Comparison of ENCODE assay signal across 10 cellular contexts in genomic region chr1:70504176-70504820, GRCh38.
DNase-seq lines count a peak whose midpoint lies in the region; ATAC-seq, FAIRE-seq and TF ChIP-seq lines count a peak whose summit lies in the region.
"Had no signal": no experiment of that assay in that cellular context is flagged by ENCODE, and none has a peak within 500 bp of the region (broad histone marks: within the 10 kb centered on the region; RNA-seq: fewer than 3 reads in every experiment).

No MANE protein-coding gene starts in this region.

- H3K79me2 ChIP-seq in OCI-LY7 (ENCODE audit: insufficient read depth, low read depth, low read length), result no peaks in the 10 kb centered on the region

- H3K36me3 ChIP-seq in OCI-LY7 (ENCODE audit: insufficient read depth, low read length) (no peaks in the 10 kb centered on the region), tibial nerve (no peaks in the 10 kb centered on the region)

- no peak overlapping the region for H2AFZ ChIP-seq in OCI-LY7 (ENCODE audit: low read length)

- POLR2A ChIA-PET in OCI-LY7 (lab: Charles Lee), result interaction anchor here (0.7 kb wide), 1 partner anchor 1002 kb away, joined by 3 read pairs; no protein-coding TSS in a partner anchor

- CTCF ChIA-PET in activated CD8-positive, alpha-beta memory T cell treated with anti-CD3 and anti-CD28 coated beads, Interleukin-2, amount 10 ng/mL, durations not matched to agents 7 days and 5 days (lab: Charles Lee), result no interaction called here
- CTCF ChIA-PET in OCI-LY7 (lab: Charles Lee; ENCODE audit: unreplicated experiment), result no interaction called here

- H3K27ac ChIP-seq in OCI-LY7 (ENCODE audit: low read depth, low read length, poor library complexity, severe bottlenecking) (no peak overlapping the region), tibial nerve (no peak overlapping the region)
- H3K27ac ChIP-seq: SK-N-MC had no signal

- H3K4me3 ChIP-seq in OCI-LY7 (ENCODE audit: low read depth, low read length, poor library complexity, severe bottlenecking) (no peak overlapping the region), tibial nerve (no peak overlapping the region)
- H3K4me3 ChIP-seq: SK-N-MC had no signal

- BruUV-seq in OCI-LY7 (replicated peaks; lab: Mats Ljungman, UMichigan), result no TSS peak

- no peaks in the 10 kb centered on the region for H3K9me3 Mint-ChIP-seq in activated CD8-positive, alpha-beta memory T cell treated with anti-CD3 and anti-CD28 coated beads, Interleukin-2, amount 10 ng/mL, durations not matched to agents 7 days and 5 days (ENCODE audit: low read depth)
- H3K9me3 Mint-ChIP-seq in glutamatergic neuron (ENCODE audit: unreplicated experiment), result no peaks in the 10 kb centered on the region
- H3K9me3 Mint-ChIP-seq: CD4-positive, CD25-positive, alpha-beta regulatory T cell had no signal

- H3K4me2 ChIP-seq in OCI-LY7 (ENCODE audit: low read length), result no peak overlapping the region

- no peaks in the 10 kb centered on the region for H3K4me1 ChIP-seq in OCI-LY7 (ENCODE audit: insufficient read depth, low read length, poor library complexity, severe bottlenecking)
- H3K4me1 ChIP-seq in tibial nerve, result peaks cover 0 to 8% (median 2%) of the 10 kb centered on the region in 4 donors

- no peak overlapping the region for H3K27ac Mint-ChIP-seq in activated CD8-positive, alpha-beta memory T cell treated with anti-CD3 and anti-CD28 coated beads, Interleukin-2, amount 10 ng/mL, durations not matched to agents 7 days and 5 days
- H3K27ac Mint-ChIP-seq in glutamatergic neuron (ENCODE audit: unreplicated experiment), result no peak overlapping the region
- H3K27ac Mint-ChIP-seq: CD4-positive, CD25-positive, alpha-beta regulatory T cell had no signal

- 86 to 87% methylated on average over 7 of the region's 7 CpGs for WGBS in tibial nerve, 2 donors

- H3K9me2 ChIP-seq in OCI-LY7 (ENCODE audit: insufficient read depth, low read length), result no peaks in the 10 kb centered on the region

- no peaks in the 10 kb centered on the region for H3K36me3 Mint-ChIP-seq in activated CD8-positive, alpha-beta memory T cell treated with anti-CD3 and anti-CD28 coated beads, Interleukin-2, amount 10 ng/mL, durations not matched to agents 7 days and 5 days
- H3K36me3 Mint-ChIP-seq in glutamatergic neuron (ENCODE audit: unreplicated experiment), result no peaks in the 10 kb centered on the region
- H3K36me3 Mint-ChIP-seq: CD4-positive, CD25-positive, alpha-beta regulatory T cell had no signal

- no peaks in the 10 kb centered on the region for H4K20me1 ChIP-seq in OCI-LY7 (ENCODE audit: insufficient read depth, low read length)

- TF ChIP-seq CTCF in OCI-LY7 (conservative IDR thresholded peaks at IDR 0.05; ENCODE audit: low read length) (no peak), tibial nerve (IDR thresholded peaks at IDR 0.05) (no peak), glutamatergic neuron (IDR thresholded peaks at IDR 0.05; ENCODE audit: partially characterized antibody, unreplicated experiment) (no peak)

- H3K9me3 ChIP-seq in OCI-LY7 (ENCODE audit: low read length) (no peaks in the 10 kb centered on the region), tibial nerve (no peaks in the 10 kb centered on the region)

- TF ChIP-seq POLR2A in tibial nerve (IDR thresholded peaks at IDR 0.05), result no peak

- DNase-seq in activated CD8-positive, alpha-beta memory T cell treated with anti-CD3 and anti-CD28 coated beads, Interleukin-2, amount 10 ng/mL, durations not matched to agents 7 days and 5 days, result peak; percentile 55
- DNase-seq in activated CD8-positive, alpha-beta memory T cell treated with anti-CD3 and anti-CD28 coated beads, Interleukin-2, amount 50 U/mL, for 4 hours, result no peak
- DNase-seq in RCC 7860 (ENCODE audit: low spot score) (peak; percentile 70), OCI-LY7 (ENCODE audit: low spot score) (no peak), tibial nerve (ENCODE audit: low spot score in 2 of 2) (no peak), glutamatergic neuron (no peak)
- no peak for DNase-seq in stimulated activated naive CD8-positive, alpha-beta T cell treated with anti-CD3 and anti-CD28 coated beads, Interleukin-15, Interleukin-2, amounts not matched to agents 100 U/mL and 50 U/mL, for 24 hours

- no peak for TF ChIP-seq EP300 in tibial nerve (IDR thresholded peaks at IDR 0.05)

- peaks cover 11% of the 10 kb centered on the region for H3K4me1 Mint-ChIP-seq in activated CD8-positive, alpha-beta memory T cell treated with anti-CD3 and anti-CD28 coated beads, Interleukin-2, amount 10 ng/mL, durations not matched to agents 7 days and 5 days
- no peaks in the 10 kb centered on the region for H3K4me1 Mint-ChIP-seq in glutamatergic neuron (ENCODE audit: low read depth, unreplicated experiment)
- H3K4me1 Mint-ChIP-seq: CD4-positive, CD25-positive, alpha-beta regulatory T cell had no signal

- ATAC-seq in activated CD8-positive, alpha-beta memory T cell treated with anti-CD3 and anti-CD28 coated beads, Interleukin-2, amount 10 ng/mL, durations not matched to agents 7 days and 5 days, result peak; percentile 83
- peak; percentile 98 for ATAC-seq in HG02759 (IDR thresholded peaks at IDR 0.05; ENCODE audit: unreplicated experiment)
- ATAC-seq in stimulated activated naive CD8-positive, alpha-beta T cell treated with anti-CD3 and anti-CD28 coated beads, Interleukin-15, Interleukin-2, amounts not matched to agents 100 U/mL and 50 U/mL, for 24 hours, result peak; percentile 69

- H3K27me3 Mint-ChIP-seq in activated CD8-positive, alpha-beta memory T cell treated with anti-CD3 and anti-CD28 coated beads, Interleukin-2, amount 10 ng/mL, durations not matched to agents 7 days and 5 days, result peaks cover 28% of the 10 kb centered on the region
- H3K27me3 Mint-ChIP-seq in glutamatergic neuron (ENCODE audit: unreplicated experiment), result no peaks in the 10 kb centered on the region

- no peaks in the 10 kb centered on the region for H3K27me3 ChIP-seq in tibial nerve

- FAIRE-seq in RCC 7860 (lab: Jason Lieb, UNC), result peak; percentile 93

- intact Hi-C loops in OCI-LY7 (cut with micrococcal nuclease; ENCODE audit: unreplicated experiment), result no loop called here

- no peak overlapping the region for H3K4me3 Mint-ChIP-seq in activated CD8-positive, alpha-beta memory T cell treated with anti-CD3 and anti-CD28 coated beads, Interleukin-2, amount 10 ng/mL, durations not matched to agents 7 days and 5 days
- H3K4me3 Mint-ChIP-seq in glutamatergic neuron (ENCODE audit: unreplicated experiment), result no peak overlapping the region
- H3K4me3 Mint-ChIP-seq: CD4-positive, CD25-positive, alpha-beta regulatory T cell had no signal

Comparison
In these comparisons a context has a peak if more than half of its experiments do, and no peak if none do; other contexts are left out.
1. DNase-seq: peak in activated CD8-positive, alpha-beta memory T cell treated with anti-CD3 and anti-CD28 coated beads, Interleukin-2, amount 10 ng/mL, durations not matched to agents 7 days and 5 days (single experiment) and RCC 7860 (single experiment); none in activated CD8-positive, alpha-beta memory T cell treated with anti-CD3 and anti-CD28 coated beads, Interleukin-2, amount 50 U/mL, for 4 hours (single experiment), stimulated activated naive CD8-positive, alpha-beta T cell treated with anti-CD3 and anti-CD28 coated beads, Interleukin-15, Interleukin-2, amounts not matched to agents 100 U/mL and 50 U/mL, for 24 hours (single experiment), OCI-LY7 (single experiment), tibial nerve (0 of 2) and glutamatergic neuron (single experiment).
2. Peak in every context shown above with its lines, with median percentiles within 50 percentile points of each other: ATAC-seq.